Comparison of ENCODE assay signal across 15 cellular contexts in the genomic region with DNA sequence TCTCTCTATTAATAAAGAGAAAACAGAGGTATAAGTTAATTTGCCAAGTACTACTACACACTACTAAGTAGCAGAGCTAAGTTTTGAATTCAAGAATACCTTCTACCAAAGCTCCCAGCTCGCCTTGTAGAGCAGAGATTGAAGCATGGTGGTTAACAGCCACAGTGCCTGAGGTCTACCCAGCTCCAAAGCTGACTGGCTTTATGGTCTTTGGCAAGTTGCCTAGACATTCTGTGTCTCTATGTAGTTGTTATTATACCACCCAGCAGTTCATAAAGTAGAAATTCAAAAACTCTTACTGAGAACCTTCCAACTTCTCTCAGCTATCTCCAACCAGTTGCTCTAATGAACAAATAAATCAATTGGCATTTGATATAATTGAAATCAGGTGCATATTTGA.
A peak's percentile ranks its signal among the peaks of the same experiment; 100 is the strongest.
DNase-seq lines count a peak whose midpoint lies in the region; ATAC-seq lines count a peak whose summit lies in the region.
"Had no signal": no experiment of that assay in that cellular context is flagged by ENCODE, and none has a peak within 500 bp of the region (broad histone marks: within the 10 kb centered on the region; RNA-seq: fewer than 3 reads in every experiment).

No MANE protein-coding gene starts in this region.

- DNase-seq in DMS 273 (lab: John Stamatoyannopoulos, UW; ENCODE audit: unreplicated experiment) = peak; percentile 40
- DNase-seq in DMS 273 treated with DMSO at 0.1 percent for 48 hours (lab: John Stamatoyannopoulos, UW) = no peak
- DNase-seq in Jurkat, Clone E6-1 (ENCODE audit: low read depth, low spot score) = peak; percentile 30
- DNase-seq in SJCRH30 = peak; percentile 3 to 34
- DNase-seq in lung microvascular endothelial cell (ENCODE audit: low read depth in 2 of 2) = peak; percentile 25 to 37
- DNase-seq in naive thymus-derived CD8-positive, alpha-beta T cell = no peak
- no peak for DNase-seq in activated CD4-positive, alpha-beta T cell treated with anti-CD3 and anti-CD28 coated beads for 1 hour
- no peak for DNase-seq in CD4-positive, alpha-beta memory T cell
- DNase-seq: Caco-2; NCI-H1417 treated with DMSO at 0.1 percent for 48 hours; nucleus accumbens; stimulated activated CD4-positive, alpha-beta T cell treated with anti-CD3 and anti-CD28 coated beads, Interleukin-12 subunit alpha, Interleukin-12 subunit beta, amount 100 ng/mL, for 4 hours had no signal

- H3K4me1 ChIP-seq in SJCRH30 = no peaks in the 10 kb centered on the region
- H3K4me1 ChIP-seq in CD4-positive, alpha-beta memory T cell (ENCODE audit: insufficient read depth, low read length) = no peaks in the 10 kb centered on the region
- H3K4me1 ChIP-seq: Caco-2 had no signal

- POLR2A ChIA-PET in naive thymus-derived CD8-positive, alpha-beta T cell (lab: Charles Lee) = no interaction called here
- POLR2A ChIA-PET in CD4-positive, alpha-beta memory T cell (lab: Charles Lee; ENCODE audit: partially characterized antibody) = no interaction called here

- CTCF ChIA-PET in CD4-positive, alpha-beta memory T cell (lab: Charles Lee; ENCODE audit: partially characterized antibody) = interaction anchor here (2.5 kb wide), 1 partner anchor 9 kb away, joined by 14 read pairs; no protein-coding TSS in a partner anchor

- H3K9me3 Mint-ChIP-seq in naive thymus-derived CD8-positive, alpha-beta T cell = no peaks in the 10 kb centered on the region
- no peaks in the 10 kb centered on the region for H3K9me3 Mint-ChIP-seq in CD4-positive, alpha-beta memory T cell
- H3K9me3 Mint-ChIP-seq: activated T-helper 1 cell treated with anti-CD3 and anti-CD28 coated beads, Interleukin-12 subunit alpha, Interleukin-12 subunit beta, Interleukin-2, Interleukin-4 antibody, amounts not matched to agents 30 ng/mL and 10 ng/mL and 1 ng/mL, durations not matched to agents 14 hours and 24 hours and 36 hours; memory B cell had no signal

- H3K4me1 Mint-ChIP-seq in naive thymus-derived CD8-positive, alpha-beta T cell = no peaks in the 10 kb centered on the region
- no peaks in the 10 kb centered on the region for H3K4me1 Mint-ChIP-seq in CD4-positive, alpha-beta memory T cell
- H3K4me1 Mint-ChIP-seq: memory B cell had no signal

- no peaks in the 10 kb centered on the region for H3K36me3 Mint-ChIP-seq in naive thymus-derived CD8-positive, alpha-beta T cell
- H3K36me3 Mint-ChIP-seq in CD4-positive, alpha-beta memory T cell = no peaks in the 10 kb centered on the region
- H3K36me3 Mint-ChIP-seq: memory B cell had no signal

- H3K27me3 Mint-ChIP-seq in naive thymus-derived CD8-positive, alpha-beta T cell = peaks cover 1 to 19% (median 3%) of the 10 kb centered on the region in 5 donors
- H3K27me3 Mint-ChIP-seq in CD4-positive, alpha-beta memory T cell = peaks cover 2 to 7% of the 10 kb centered on the region in 2 donors

- no peak for ATAC-seq in naive thymus-derived CD8-positive, alpha-beta T cell

- H3K27me3 ChIP-seq in SJCRH30 = 0 out of 2 replicates have a peak, but pooled peaks cover 3% of the 10 kb centered on the region
- no peaks in the 10 kb centered on the region for H3K27me3 ChIP-seq in CD4-positive, alpha-beta memory T cell (ENCODE audit: insufficient read depth, low read length)

- H3K27ac ChIP-seq in SJCRH30 = no peak overlapping the region
- H3K27ac ChIP-seq in CD4-positive, alpha-beta memory T cell (ENCODE audit: low read depth, low read length) = no peak overlapping the region
- H3K27ac ChIP-seq: 22Rv1 had no signal

- H3K4me3 ChIP-seq in Jurkat, Clone E6-1 (ENCODE audit: low read length) = no peak overlapping the region
- H3K4me3 ChIP-seq in SJCRH30 = no peak overlapping the region
- no peak overlapping the region for H3K4me3 ChIP-seq in CD4-positive, alpha-beta memory T cell (ENCODE audit: low read length in 2 of 2)

- H3K9me3 ChIP-seq in SJCRH30 (replicated peaks) = no peaks in the 10 kb centered on the region
- H3K9me3 ChIP-seq in CD4-positive, alpha-beta memory T cell (ENCODE audit: control insufficient read depth in 1 of 2, low read length in 2 of 2) = no peaks in the 10 kb centered on the region
- H3K9me3 ChIP-seq: Caco-2 had no signal

- H3K4me3 Mint-ChIP-seq in naive thymus-derived CD8-positive, alpha-beta T cell = no peak overlapping the region
- no peak overlapping the region for H3K4me3 Mint-ChIP-seq in CD4-positive, alpha-beta memory T cell
- H3K4me3 Mint-ChIP-seq: activated T-helper 1 cell treated with anti-CD3 and anti-CD28 coated beads, Interleukin-12 subunit alpha, Interleukin-12 subunit beta, Interleukin-2, Interleukin-4 antibody, amounts not matched to agents 30 ng/mL and 10 ng/mL and 1 ng/mL, durations not matched to agents 14 hours and 24 hours and 36 hours; memory B cell had no signal

- intact Hi-C loops in CD4-positive, alpha-beta memory T cell (cut with micrococcal nuclease) = loop anchor here (5.0 kb wide), 1 partner anchor 212 kb away; no protein-coding TSS in a partner anchor

- H3K27ac Mint-ChIP-seq in naive thymus-derived CD8-positive, alpha-beta T cell = no peak overlapping the region
- H3K27ac Mint-ChIP-seq in CD4-positive, alpha-beta memory T cell = no peak overlapping the region
- H3K27ac Mint-ChIP-seq: activated T-helper 1 cell treated with anti-CD3 and anti-CD28 coated beads, Interleukin-12 subunit alpha, Interleukin-12 subunit beta, Interleukin-2, Interleukin-4 antibody, amounts not matched to agents 30 ng/mL and 10 ng/mL and 1 ng/mL, durations not matched to agents 14 hours and 24 hours and 36 hours; memory B cell had no signal

- no peaks in the 10 kb centered on the region for H3K36me3 ChIP-seq in SJCRH30
- no peaks in the 10 kb centered on the region for H3K36me3 ChIP-seq in CD4-positive, alpha-beta memory T cell (ENCODE audit: insufficient read depth, low read length)

Comparison
In these comparisons a context has a peak if more than half of its experiments do, and no peak if none do; other contexts are left out.
1. DNase-seq: peak in DMS 273 (single experiment), Jurkat, Clone E6-1 (single experiment), SJCRH30 (2 of 2) and lung microvascular endothelial cell (2 of 2); none in DMS 273 treated with DMSO at 0.1 percent for 48 hours (single experiment), naive thymus-derived CD8-positive, alpha-beta T cell (0 of 10), activated CD4-positive, alpha-beta T cell treated with anti-CD3 and anti-CD28 coated beads for 1 hour (single experiment) and CD4-positive, alpha-beta memory T cell (0 of 5).